32 cellular contexts compared by ENCODE assay signal in genomic region chr1:84770481-84770880, GRCh38.
"Had no signal": no experiment of that assay in that cellular context is flagged by ENCODE, and none has a peak within 500 bp of the region (broad histone marks: within the 10 kb centered on the region; RNA-seq: fewer than 3 reads in every experiment).

No MANE protein-coding gene starts in this region.

- ATAC-seq: activated naive CD4-positive, alpha-beta T cell treated with anti-CD3 and anti-CD28 coated beads, Interleukin-2, amount 50 U/mL, for 72 hours; activated naive CD8-positive, alpha-beta T cell treated with anti-CD3 and anti-CD28 coated beads, Interleukin-2, amount 50 U/mL, for 24 hours; activated T-cell treated with anti-CD3 and anti-CD28 coated beads, Interleukin-2, amount 50 U/mL, for 4 hours; activated T-cell treated with anti-CD3 and anti-CD28 coated beads, Interleukin-2, amount 50 U/mL, for 72 hours; activated T-helper 17 cell treated with anti-CD3 and anti-CD28 coated beads, Interleukin-2, amount 50 U/mL, for 72 hours; body of pancreas had no signal

- H3K9me3 ChIP-seq: adrenal gland, ascending aorta, body of pancreas, breast epithelium had no signal

- H3K27me3 ChIP-seq: ascending aorta, body of pancreas, cardiac muscle cell had no signal

- H3K36me3 ChIP-seq: adrenal gland, ascending aorta, brain microvascular endothelial cell, breast epithelium, cardiac muscle cell had no signal

- H3K4me3 ChIP-seq: adrenal gland, ascending aorta, body of pancreas, breast epithelium, cardiac muscle cell had no signal

- H3K27ac ChIP-seq: adrenal gland, ascending aorta, body of pancreas, brain microvascular endothelial cell, breast epithelium, cardiac muscle cell had no signal

- DNase-seq: activated effector memory CD4-positive, alpha-beta T cell treated with anti-CD3 and anti-CD28 coated beads, Interleukin-2, amount 50 U/mL, for 16 hours; activated effector memory CD4-positive, alpha-beta T cell treated with Interleukin-2 at 50 U/mL for 16 hours; activated gamma-delta T cell; activated gamma-delta T cell treated with Interleukin-2 at 50 U/mL for 16 hours; activated naive CD4-positive, alpha-beta T cell; activated naive CD4-positive, alpha-beta T cell treated with anti-CD3 and anti-CD28 coated beads for 36 hours; activated naive CD4-positive, alpha-beta T cell treated with anti-CD3 and anti-CD28 coated beads, Interleukin-2, amount 10 ng/mL, durations not matched to agents 7 days and 5 days; activated naive CD4-positive, alpha-beta T cell treated with anti-CD3 and anti-CD28 coated beads, Interleukin-2, amount 50 U/mL, for 16 hours; activated naive CD4-positive, alpha-beta T cell treated with Interleukin-2 at 50 U/mL for 16 hours; activated naive CD8-positive, alpha-beta T cell treated with anti-CD3 and anti-CD28 coated beads for 36 hours; activated naive CD8-positive, alpha-beta T cell treated with anti-CD3 and anti-CD28 coated beads, Interleukin-2, amount 10 ng/mL, durations not matched to agents 7 days and 5 days; activated naive CD8-positive, alpha-beta T cell treated with anti-CD3 and anti-CD28 coated beads, Interleukin-2, amount 50 U/mL, for 24 hours; activated T-cell treated with anti-CD3 and anti-CD28 coated beads, Interleukin-2, amount 50 U/mL, for 1 hour; activated T-cell treated with anti-CD3 and anti-CD28 coated beads, Interleukin-2, amount 50 U/mL, for 24 hours; activated T-cell treated with anti-CD3 and anti-CD28 coated beads, Interleukin-2, amount 50 U/mL, for 4 hours; activated T-cell treated with anti-CD3 and anti-CD28 coated beads, Interleukin-2, amount 50 U/mL, for 48 hours; activated T-cell treated with anti-CD3 and anti-CD28 coated beads, Interleukin-2, amount 50 U/mL, for 72 hours; adrenal gland; amniotic stem cell; amygdala; anterior cingulate cortex; aorta; body of pancreas; brain microvascular endothelial cell; caudate nucleus; central memory CD4-positive, alpha-beta T cell; cerebellar nuclear complex had no signal

- H3K4me1 ChIP-seq: adrenal gland, ascending aorta, body of pancreas, breast epithelium had no signal
